ENCODE assay signal across 17 cellular contexts in genomic region chr19:47145639-47146486, GRCh38. TPM values are rescaled to one million over a fixed set of nuclear protein-coding genes. Genes with fewer than 3 reads are reported as not detected.
DNase-seq lines count a peak whose midpoint lies in the region; ATAC-seq and TF ChIP-seq lines count a peak whose summit lies in the region.
"Had no signal": no experiment of that assay in that cellular context is flagged by ENCODE, and none has a peak within 500 bp of the region (broad histone marks: within the 10 kb centered on the region; RNA-seq: fewer than 3 reads in every experiment).

No MANE protein-coding gene starts in this region.

- peak overlapping the region; percentile 77 for H3K27ac Mint-ChIP-seq in CD4-positive, alpha-beta T cell
- H3K27ac Mint-ChIP-seq in naive thymus-derived CD4-positive, alpha-beta T cell: peak overlapping the region; percentile 75 to 96 (median 89)

- peaks cover 92% of the 10 kb centered on the region for H3K79me2 ChIP-seq in DND-41 (ENCODE audit: insufficient read depth, low read length)

- no peak overlapping the region for H2AFZ ChIP-seq in DND-41 (ENCODE audit: low read depth, low read length)

- H3K27me3 ChIP-seq in CD4-positive, alpha-beta T cell (ENCODE audit: control insufficient read depth, insufficient read depth, low read length): no peaks in the 10 kb centered on the region
- H3K27me3 ChIP-seq in DND-41 (ENCODE audit: insufficient read depth, low read length, poor library complexity): no peaks in the 10 kb centered on the region
- no peaks in the 10 kb centered on the region for H3K27me3 ChIP-seq in naive thymus-derived CD4-positive, alpha-beta T cell (ENCODE audit: control insufficient read depth in 2 of 2, insufficient read depth in 2 of 2, low read length in 2 of 2)
- H3K27me3 ChIP-seq: gastrocnemius medialis had no signal

- H3K36me3 ChIP-seq in DND-41 (ENCODE audit: insufficient read depth, low read length): peaks cover 92% of the 10 kb centered on the region
- peaks cover 5 to 22% (median 8%) of the 10 kb centered on the region in 3 experiments for H3K36me3 ChIP-seq in naive thymus-derived CD4-positive, alpha-beta T cell (ENCODE audit: control insufficient read depth in 2 of 3, insufficient read depth in 3 of 3, low read length in 3 of 3)

- H3K4me3 Mint-ChIP-seq in CD4-positive, alpha-beta T cell: peak overlapping the region; percentile 63
- peak overlapping the region; percentile 17 for H3K4me3 Mint-ChIP-seq in activated T-cell treated with anti-CD3 and anti-CD28 coated beads, Interleukin-2, amount 50 U/mL, for 4 hours
- peak overlapping the region; percentile 51 to 90 (median 75) for H3K4me3 Mint-ChIP-seq in naive thymus-derived CD4-positive, alpha-beta T cell
- H3K4me3 Mint-ChIP-seq: naive B cell had no signal

- no peaks in the 10 kb centered on the region for H3K9me3 ChIP-seq in CD4-positive, alpha-beta T cell (ENCODE audit: control insufficient read depth, low read length)
- H3K9me3 ChIP-seq in DND-41 (ENCODE audit: insufficient read depth, low read length, severe bottlenecking): no peaks in the 10 kb centered on the region
- no peaks in the 10 kb centered on the region for H3K9me3 ChIP-seq in naive thymus-derived CD4-positive, alpha-beta T cell (ENCODE audit: control insufficient read depth in 2 of 3, low read length in 3 of 3)
- H3K9me3 ChIP-seq: gastrocnemius medialis had no signal

- TF ChIP-seq CTCF in CD4-positive, alpha-beta T cell (IDR thresholded peaks at IDR 0.05): no peak
- TF ChIP-seq CTCF in DND-41 (IDR thresholded peaks at IDR 0.05; ENCODE audit: borderline replicate concordance, extremely low read depth, low read length, poor library complexity, severe bottlenecking): no peak

- H3K9me3 Mint-ChIP-seq in CD4-positive, alpha-beta T cell: no peaks in the 10 kb centered on the region
- H3K9me3 Mint-ChIP-seq in activated T-cell treated with anti-CD3 and anti-CD28 coated beads, Interleukin-2, amount 50 U/mL, for 4 hours: no peaks in the 10 kb centered on the region
- H3K9me3 Mint-ChIP-seq in naive thymus-derived CD4-positive, alpha-beta T cell: peaks cover 0 to 5% (median 0%) of the 10 kb centered on the region in 11 donors
- H3K9me3 Mint-ChIP-seq: naive B cell had no signal

- intact Hi-C loops in CD4-positive, alpha-beta T cell (cut with DNase I, micrococcal nuclease): loop anchor here (1.0 to 5.0 kb wide), 4 partner anchors 15 to 246 kb away; partner anchors contain the start of gene SAE1 (in 2 of the 2)
- intact Hi-C loops in naive thymus-derived CD4-positive, alpha-beta T cell (cut with micrococcal nuclease): loop anchor here (1.0 to 2.0 kb wide), 2 partner anchors 15 to 16 kb away; partner anchors contain the start of gene SAE1 (in 2 of the 2)

- peak; percentile 96 for ATAC-seq in CD4-positive, alpha-beta T cell (ENCODE audit: poor library complexity)
- ATAC-seq in DND-41 (ENCODE audit: insufficient read depth, low read depth) (peak; percentile 86), SK-N-SH treated with all-trans-retinoic acid at 6 μM for 48 hours (no peak)
- peak; percentile 6 to 15 for ATAC-seq in activated T-cell treated with anti-CD3 and anti-CD28 coated beads, Interleukin-2, amount 50 U/mL, for 4 hours
- ATAC-seq in naive thymus-derived CD4-positive, alpha-beta T cell: peak; percentile 98
- ATAC-seq: gastrocnemius medialis, PC-3 had no signal

- CTCF ChIA-PET in CD4-positive, alpha-beta T cell (lab: Charles Lee): interaction anchor here (0.6 to 6.0 kb wide), 15 partner anchors 9 to 203 kb away, joined by 3 to 67 read pairs (median 5); partner anchors contain the start of gene SAE1
- CTCF ChIA-PET in naive thymus-derived CD4-positive, alpha-beta T cell (lab: Charles Lee): interaction anchor here (0.6 to 10.7 kb wide), 19 partner anchors 12 to 1447 kb away, joined by 3 to 175 read pairs (median 4); partner anchors contain the start of genes CCDC9 and SAE1

- peaks cover 54% of the 10 kb centered on the region for H3K36me3 Mint-ChIP-seq in CD4-positive, alpha-beta T cell (ENCODE audit: low read depth)
- peaks cover 48% of the 10 kb centered on the region for H3K36me3 Mint-ChIP-seq in activated T-cell treated with anti-CD3 and anti-CD28 coated beads, Interleukin-2, amount 50 U/mL, for 4 hours (ENCODE audit: insufficient read depth)
- H3K36me3 Mint-ChIP-seq in naive thymus-derived CD4-positive, alpha-beta T cell: peaks cover 3 to 45% (median 31%) of the 10 kb centered on the region in 5 donors

- H4K20me1 ChIP-seq in DND-41 (ENCODE audit: insufficient read depth, low read length): peaks cover 66% of the 10 kb centered on the region

- no peak overlapping the region for H3K4me2 ChIP-seq in DND-41 (ENCODE audit: insufficient read depth, low read length)

- H3K4me3 ChIP-seq in DND-41 (ENCODE audit: low read depth in 1 of 2, low read length in 2 of 2): no peak overlapping the region
- H3K4me3 ChIP-seq in naive thymus-derived CD4-positive, alpha-beta T cell (ENCODE audit: low read length): peak overlapping the region; percentile 9
- H3K4me3 ChIP-seq: gastrocnemius medialis, SK-N-MC had no signal

- DNase-seq in CD4-positive, alpha-beta T cell: no peak
- DNase-seq in DND-41 (no peak), ecto neural progenitor cell (ENCODE audit: low spot score) (no peak), NCI-H2196 (lab: John Stamatoyannopoulos, UW; ENCODE audit: unreplicated experiment) (no peak)
- no peak for DNase-seq in activated T-cell treated with anti-CD3 and anti-CD28 coated beads, Interleukin-2, amount 50 U/mL, for 4 hours
- DNase-seq in naive thymus-derived CD4-positive, alpha-beta T cell: peak in 7 of 9 donors; percentile 63 to 83 (median 77)
- DNase-seq: amygdala; gastrocnemius medialis; GOT3; naive B cell; NCI-H2107; NCI-H526 treated with DMSO at 0.1 percent for 48 hours; PC-3; stimulated activated CD4-positive, alpha-beta T cell treated with anti-CD3 and anti-CD28 coated beads, Interleukin-15, amount 100 ng/mL, for 24 hours; substantia nigra had no signal

- POLR2A ChIA-PET in CD4-positive, alpha-beta T cell (lab: Charles Lee): interaction anchor here (0.6 to 2.3 kb wide), 19 partner anchors 12 to 129 kb away, joined by 3 to 35 read pairs (median 6); partner anchors contain the start of genes CCDC9, INAFM1, SAE1 and ZC3H4
- POLR2A ChIA-PET in naive thymus-derived CD4-positive, alpha-beta T cell (lab: Charles Lee): interaction anchor here (0.9 to 3.6 kb wide), 16 partner anchors 12 to 128 kb away, joined by 3 to 23 read pairs (median 4); partner anchors contain the start of genes CCDC9, SAE1 and ZC3H4

- peak overlapping the region; percentile 61 for H3K27ac ChIP-seq in CD4-positive, alpha-beta T cell (ENCODE audit: low read depth, low read length)
- H3K27ac ChIP-seq in DND-41 (ENCODE audit: low read length): no peak overlapping the region
- H3K27ac ChIP-seq in naive thymus-derived CD4-positive, alpha-beta T cell (ENCODE audit: low read depth, low read length): peak overlapping the region; percentile 47
- H3K27ac ChIP-seq: gastrocnemius medialis, SK-N-MC had no signal

- H3K27me3 Mint-ChIP-seq in CD4-positive, alpha-beta T cell: no peaks in the 10 kb centered on the region
- H3K27me3 Mint-ChIP-seq in activated T-cell treated with anti-CD3 and anti-CD28 coated beads, Interleukin-2, amount 50 U/mL, for 4 hours (ENCODE audit: low read depth): no peaks in the 10 kb centered on the region
- no peaks in the 10 kb centered on the region for H3K27me3 Mint-ChIP-seq in naive thymus-derived CD4-positive, alpha-beta T cell
- H3K27me3 Mint-ChIP-seq: naive B cell had no signal

- no peaks in the 10 kb centered on the region for H3K4me1 ChIP-seq in DND-41 (ENCODE audit: insufficient read depth, low read length)
- peaks cover 21 to 57% of the 10 kb centered on the region in 2 donors for H3K4me1 ChIP-seq in naive thymus-derived CD4-positive, alpha-beta T cell (ENCODE audit: control insufficient read depth in 2 of 2, insufficient read depth in 2 of 2, low read length in 2 of 2)

- H3K4me1 Mint-ChIP-seq in CD4-positive, alpha-beta T cell (ENCODE audit: low read depth): peaks cover 60% of the 10 kb centered on the region
- H3K4me1 Mint-ChIP-seq in activated T-cell treated with anti-CD3 and anti-CD28 coated beads, Interleukin-2, amount 50 U/mL, for 4 hours (ENCODE audit: low read depth): peaks cover 72% of the 10 kb centered on the region
- H3K4me1 Mint-ChIP-seq in naive thymus-derived CD4-positive, alpha-beta T cell: peaks cover 33 to 85% (median 65%) of the 10 kb centered on the region in 7 donors

- no peak overlapping the region for H3K9ac ChIP-seq in DND-41 (ENCODE audit: low read depth, low read length)

TF ChIP-seq in SK-N-SH treated with all-trans-retinoic acid at 6 μM for 48 hours, 23 proteins besides CTCF, POLR2A, EP300 and RAD21 (continues in another document):
- TF ChIP-seq POU6F1 (CRISPR knock-in tag; IDR thresholded peaks at IDR 0.05; ENCODE audit: borderline replicate concordance, low read depth): no peak
- TF ChIP-seq ZNF565 (CRISPR knock-in tag; conservative IDR thresholded peaks at IDR 0.05; ENCODE audit: low read depth): no peak
- no peak for TF ChIP-seq ZFP30 (CRISPR knock-in tag; IDR thresholded peaks at IDR 0.05)

RNA-seq across cellular contexts. Expression of gene SAE1, which starts 15.2 kb away (rescaled TPM):
- 10 to 100 TPM; 29.6 to 30.9 TPM for total RNA-seq in CD4-positive, alpha-beta T cell
- 100 to 1,000 TPM in 1 of 3 donors, 10 to 100 TPM in 2; 90.0 to 112 (median 99.3) TPM for total RNA-seq in activated T-cell treated with anti-CD3 and anti-CD28 coated beads, Interleukin-2, amount 50 U/mL, for 4 hours
- total RNA-seq in naive thymus-derived CD4-positive, alpha-beta T cell: 100 to 1,000 TPM in 1 of 5 experiments, 10 to 100 TPM in 4; 34.3 to 115 (median 46.4) TPM
- polyA plus RNA-seq in naive thymus-derived CD4-positive, alpha-beta T cell: 100 to 1,000 TPM; 145 to 181 TPM

RNA-seq across cellular contexts. Expression of gene ZC3H4, which starts 32.3 kb away (rescaled TPM):
- total RNA-seq in CD4-positive, alpha-beta T cell: 10 to 100 TPM; 39.4 to 43.7 TPM
- 10 to 100 TPM; 77.7 to 91.6 (median 90.4) TPM for total RNA-seq in activated T-cell treated with anti-CD3 and anti-CD28 coated beads, Interleukin-2, amount 50 U/mL, for 4 hours
- total RNA-seq in naive thymus-derived CD4-positive, alpha-beta T cell: 100 to 1,000 TPM in 1 of 5 experiments, 10 to 100 TPM in 4; 53.6 to 123 (median 73.0) TPM
- 1 to 10 TPM; 2.0 to 2.3 TPM for polyA plus RNA-seq in naive thymus-derived CD4-positive, alpha-beta T cell

Comparison
In these comparisons a context has a peak if more than half of its experiments do, and no peak if none do; other contexts are left out.
1. DNase-seq: peak in naive thymus-derived CD4-positive, alpha-beta T cell (7 of 9); none in CD4-positive, alpha-beta T cell (0 of 10), DND-41 (single experiment), activated T-cell treated with anti-CD3 and anti-CD28 coated beads, Interleukin-2, amount 50 U/mL, for 4 hours (single experiment), ecto neural progenitor cell (single experiment) and NCI-H2196 (single experiment).
2. H3K4me3 Mint-ChIP-seq: peak in every context shown above with its lines; median percentile 75 in naive thymus-derived CD4-positive, alpha-beta T cell; 63 in CD4-positive, alpha-beta T cell; 17 in activated T-cell treated with anti-CD3 and anti-CD28 coated beads, Interleukin-2, amount 50 U/mL, for 4 hours.